ENCODE assay signal across 11 cellular contexts in genomic region chr20:38168791-38169589, GRCh38. TPM values are rescaled to one million over a fixed set of nuclear protein-coding genes. Genes with fewer than 3 reads are reported as not detected.
DNase-seq lines count a peak whose midpoint lies in the region; ATAC-seq, FAIRE-seq and TF ChIP-seq lines count a peak whose summit lies in the region.
"Had no signal": no experiment of that assay in that cellular context is flagged by ENCODE, and none has a peak within 500 bp of the region (broad histone marks: within the 10 kb centered on the region; RNA-seq: fewer than 3 reads in every experiment).

No MANE protein-coding gene starts in this region.

- TF ChIP-seq POLR2A in sigmoid colon (IDR thresholded peaks at IDR 0.05): no peak

- peaks cover 56% of the 10 kb centered on the region for H3F3A ChIP-seq in GM23248 (ENCODE audit: insufficient read depth)

- TF ChIP-seq EP300 in sigmoid colon (IDR thresholded peaks at IDR 0.05): no peak

- FAIRE-seq in frontal cortex (lab: Jason Lieb, UNC): no peak

- H3K4me3 ChIP-seq in GM23248 (no peak overlapping the region), sigmoid colon (no peak overlapping the region)

- intact Hi-C loops in Right ventricle myocardium inferior (cut with DNase I) (no loop called here), sigmoid colon (cut with DNase I) (loop anchor here (5.0 kb wide), 1 partner anchor 53 kb away; no protein-coding TSS in a partner anchor)

- H3K9ac ChIP-seq in GM23248: peak overlapping the region; percentile 32

- H3K9me3 ChIP-seq in GM23248 (ENCODE audit: low read depth) (no peaks in the 10 kb centered on the region), sigmoid colon (no peaks in the 10 kb centered on the region)

- no peaks in the 10 kb centered on the region for H3K9me2 ChIP-seq in GM23248 (ENCODE audit: insufficient read depth)

- no peaks in the 10 kb centered on the region for H4K20me1 ChIP-seq in GM23248 (ENCODE audit: insufficient read depth)

- DNase-seq in GM23248: peak; percentile 44
- DNase-seq in SKM-1 treated with dmso at 0.1 percent for 144 hours (lab: John Stamatoyannopoulos, UW; ENCODE audit: unreplicated experiment): peak; percentile 73
- DNase-seq in Right ventricle myocardium inferior (ENCODE audit: missing footprints): peak; percentile 81
- DNase-seq in sigmoid colon: no peak
- no peak for DNase-seq in omental fat pad (ENCODE audit: low spot score)
- no peak for DNase-seq in NCI-H187 (lab: John Stamatoyannopoulos, UW)
- no peak for DNase-seq in frontal cortex (ENCODE audit: low spot score in 2 of 2)
- DNase-seq: activated gamma-delta T cell; DMS53; naive thymus-derived CD8-positive, alpha-beta T cell had no signal

- peak overlapping the region; percentile 46 for H3K4me2 ChIP-seq in GM23248 (ENCODE audit: unreplicated experiment)

- 78 to 80% methylated on average over 7 to 8 of the region's 8 CpGs for WGBS in GM23248 (ENCODE audit: low coverage in 1 of 2, low lambda C conversion rate in 2 of 2, missing lambda C conversion rate in 2 of 2), 2 experiments
- 50 to 62% methylated on average over 8 of the region's 8 CpGs for WGBS in sigmoid colon, 2 donors

- peaks cover 52% of the 10 kb centered on the region for H3K4me1 ChIP-seq in GM23248 (ENCODE audit: insufficient read depth)
- H3K4me1 ChIP-seq in sigmoid colon: peaks cover 0 to 43% (median 29%) of the 10 kb centered on the region in 4 donors

- H3K27ac ChIP-seq in GM23248: peak overlapping the region; percentile 77
- H3K27ac ChIP-seq in sigmoid colon: peak overlapping the region in 3 of 4 donors; percentile 33 to 65 (median 61)

- no peaks in the 10 kb centered on the region for H3K27me3 ChIP-seq in GM23248 (replicated peaks; ENCODE audit: insufficient read depth)
- H3K27me3 ChIP-seq in sigmoid colon: no peaks in the 10 kb centered on the region

- no peaks in the 10 kb centered on the region for H3K79me2 ChIP-seq in GM23248 (ENCODE audit: insufficient read depth)

- H2AFZ ChIP-seq in GM23248: no peak overlapping the region

- ATAC-seq in Right ventricle myocardium inferior (no peak), GM18502 (IDR thresholded peaks at IDR 0.05; ENCODE audit: poor library complexity, unreplicated experiment) (no peak), omental fat pad (ENCODE audit: low FRiP score) (no peak)
- ATAC-seq: naive thymus-derived CD8-positive, alpha-beta T cell had no signal

- in situ Hi-C loops in GM23248 (cut with MboI): loop anchor here (10.0 kb wide), 1 partner anchor 94 kb away; no protein-coding TSS in a partner anchor

- H3K36me3 ChIP-seq in GM23248 (ENCODE audit: low read depth) (no peaks in the 10 kb centered on the region), sigmoid colon (no peaks in the 10 kb centered on the region)

- TF ChIP-seq CTCF in sigmoid colon (IDR thresholded peaks at IDR 0.05): no peak
- TF ChIP-seq CTCF in omental fat pad (IDR thresholded peaks at IDR 0.05): no peak

RNA-seq across cellular contexts. Expression of gene TGM2, which starts 3.9 kb away (rescaled TPM):
- 311 and 339 TPM in 2 replicates for total RNA-seq in GM23248 (2014; rRNA removed; shearing (Covaris generic))
- polyA plus RNA-seq in GM23248 (2016; fragmentation: Nextera tagmentation; extraction: Ambion mirVana) (254 and 269 TPM in 2 replicates), sigmoid colon (10 to 100 TPM in 1 of 3 donors, 1 to 10 TPM in 2; 6.5 to 71.1 (median 7.2) TPM)
- total RNA-seq in Right ventricle myocardium inferior (581 TPM), sigmoid colon (100 to 1,000 TPM in 2 of 4 donors, 10 to 100 TPM in 2; 14.8 to 104 (median 60.7) TPM), omental fat pad (100 to 1,000 TPM in 1 of 4 donors, 10 to 100 TPM in 3; 72.0 to 200 (median 73.4) TPM), frontal cortex (3.3 TPM)
- total RNA-seq: naive thymus-derived CD8-positive, alpha-beta T cell had no signal
- polyA plus RNA-seq: naive thymus-derived CD8-positive, alpha-beta T cell had no signal

Comparison
In these comparisons a context has a peak if more than half of its experiments do, and no peak if none do; other contexts are left out.
1. DNase-seq: peak in GM23248 (single experiment), SKM-1 treated with dmso at 0.1 percent for 144 hours (single experiment) and Right ventricle myocardium inferior (single experiment); none in sigmoid colon (single experiment), omental fat pad (single experiment), NCI-H187 (0 of 2) and frontal cortex (0 of 2).